ENCODE assay signal across 8 cellular contexts in genomic region chr5:83368317-83368716, GRCh38.
DNase-seq lines count a peak whose midpoint lies in the region; ATAC-seq, FAIRE-seq and TF ChIP-seq lines count a peak whose summit lies in the region.

No MANE protein-coding gene starts in this region.

- H3K27me3 ChIP-seq in Karpas-422 (ENCODE audit: low read length), result no peaks in the 10 kb centered on the region

- peaks cover 5% of the 10 kb centered on the region for H3K36me3 Mint-ChIP-seq in glutamatergic neuron (ENCODE audit: unreplicated experiment)

- H3K4me1 ChIP-seq in mucosa of descending colon (ENCODE audit: low read depth) (no peaks in the 10 kb centered on the region), Karpas-422 (ENCODE audit: low read length) (peaks cover 12% of the 10 kb centered on the region)

- no peak overlapping the region for H3K4me2 ChIP-seq in Karpas-422 (ENCODE audit: low read depth, low read length, poor library complexity, severe bottlenecking)

- H3K9me2 ChIP-seq in Karpas-422 (replicated peaks; ENCODE audit: insufficient read depth, low read length), result no peaks in the 10 kb centered on the region

- H3K4me3 Mint-ChIP-seq in glutamatergic neuron (ENCODE audit: unreplicated experiment), result no peak overlapping the region

- ATAC-seq in HG02798 (IDR thresholded peaks at IDR 0.05; ENCODE audit: poor library complexity, unreplicated experiment), result peak; percentile 31
- ATAC-seq in mucosa of descending colon, result peak; percentile 60

- no peak overlapping the region for H3K9ac ChIP-seq in Karpas-422 (ENCODE audit: low read length)

- FAIRE-seq in GM18507 (lab: Jason Lieb, UNC), result peak; percentile 70

- H2AFZ ChIP-seq in Karpas-422 (ENCODE audit: low read length), result no peak overlapping the region

- peaks cover 2% of the 10 kb centered on the region for H3K27me3 Mint-ChIP-seq in glutamatergic neuron (ENCODE audit: unreplicated experiment)

- no peaks in the 10 kb centered on the region for H4K20me1 ChIP-seq in Karpas-422 (ENCODE audit: insufficient read depth, low read depth, low read length)

- no peak overlapping the region for H3K4me3 ChIP-seq in mucosa of descending colon
- no peak overlapping the region for H3K4me3 ChIP-seq in Karpas-422 (ENCODE audit: low read length)

- no peak for DNase-seq in GM18507 (ENCODE audit: extremely low spot score, insufficient read length, low read depth)
- peak; percentile 68 for DNase-seq in SKM-1 treated with dmso at 0.1 percent for 144 hours (lab: John Stamatoyannopoulos, UW; ENCODE audit: unreplicated experiment)
- no peak for DNase-seq in mucosa of descending colon
- no peak for DNase-seq in globus pallidus (ENCODE audit: low spot score)
- DNase-seq in Karpas-422, result no peak
- no peak for DNase-seq in glutamatergic neuron
- DNase-seq in retina, result no peak

- H3K79me2 ChIP-seq in Karpas-422 (ENCODE audit: low read length), result no peaks in the 10 kb centered on the region

- intact Hi-C loops in mucosa of descending colon (cut with DNase I, micrococcal nuclease), result no loop called here

- H3K9me3 ChIP-seq in mucosa of descending colon (no peaks in the 10 kb centered on the region), Karpas-422 (ENCODE audit: low read length) (no peaks in the 10 kb centered on the region)

- peaks cover 2% of the 10 kb centered on the region for H3K9me3 Mint-ChIP-seq in glutamatergic neuron (ENCODE audit: unreplicated experiment)

- H3K36me3 ChIP-seq in mucosa of descending colon (ENCODE audit: low read depth) (no peaks in the 10 kb centered on the region), Karpas-422 (ENCODE audit: insufficient read depth, low read length) (no peaks in the 10 kb centered on the region)

- H3K4me1 Mint-ChIP-seq in glutamatergic neuron (ENCODE audit: low read depth, unreplicated experiment), result peaks cover 2% of the 10 kb centered on the region

- TF ChIP-seq CTCF in mucosa of descending colon (IDR thresholded peaks at IDR 0.05) (no peak), glutamatergic neuron (IDR thresholded peaks at IDR 0.05; ENCODE audit: partially characterized antibody, unreplicated experiment) (no peak)

- no peak overlapping the region for H3K27ac ChIP-seq in Karpas-422 (ENCODE audit: low read length)

- H3K27ac Mint-ChIP-seq in glutamatergic neuron (ENCODE audit: unreplicated experiment), result no peak overlapping the region
